Comparison of ENCODE assay signal across 7 cellular contexts in genomic region chr5:32187675-32188074, GRCh38.
"Had no signal": no experiment of that assay in that cellular context is flagged by ENCODE, and none has a peak within 500 bp of the region (broad histone marks: within the 10 kb centered on the region; RNA-seq: fewer than 3 reads in every experiment).

No MANE protein-coding gene starts in this region.

- H3K9ac ChIP-seq: GM23248 had no signal

- H2AFZ ChIP-seq: GM23248 had no signal

- H3K27ac ChIP-seq: GM23248 had no signal

- FAIRE-seq: H54, HTR-8/SVneo had no signal

- DNase-seq: GM23248, GOT3, H9, HCEC 1CT, KG1 had no signal

- H3K4me3 ChIP-seq: GM23248 had no signal
